In genomic region chr1:8742022-8742924, GRCh38 we compare ENCODE assay signal across 24 cellular contexts.
A peak's percentile ranks its signal among the peaks of the same experiment; 100 is the strongest.
DNase-seq lines count a peak whose midpoint lies in the region; ATAC-seq, FAIRE-seq and TF ChIP-seq lines count a peak whose summit lies in the region.
"Had no signal": no experiment of that assay in that cellular context is flagged by ENCODE, and none has a peak within 500 bp of the region (broad histone marks: within the 10 kb centered on the region; RNA-seq: fewer than 3 reads in every experiment).

No MANE protein-coding gene starts in this region.

- H3K79me2 ChIP-seq in GM12878 (ENCODE audit: control insufficient read depth, insufficient read depth, low read length) (no peaks in the 10 kb centered on the region; the same call in none of the 2 replicates), mesendoderm (ENCODE audit: control insufficient read depth, insufficient read depth, low read length) (peaks cover 2% of the 10 kb centered on the region)

- peak; percentile 34; the same call in 2 of the 3 replicates for ATAC-seq in GM12878
- ATAC-seq in effector memory CD8-positive, alpha-beta T cell (replicated peaks), result no peak
- no peak for ATAC-seq in HG03565 (IDR thresholded peaks at IDR 0.05; ENCODE audit: unreplicated experiment)
- ATAC-seq: left ventricle myocardium superior had no signal

- H3K9me3 ChIP-seq in GM12878 (replicated peaks; ENCODE audit: control insufficient read depth, insufficient read depth, low read length), result peaks cover 7% of the 10 kb centered on the region
- H3K9me3 ChIP-seq: thyroid gland had no signal

- CTCF ChIA-PET in activated naive CD4-positive, alpha-beta T cell treated with anti-CD3 and anti-CD28 coated beads for 36 hours (lab: Charles Lee), result interaction anchor here (2.0 kb wide), 1 partner anchor 16 kb away, joined by 9 read pairs; no protein-coding TSS in a partner anchor
- CTCF ChIA-PET in GM12878 (lab: Yijun Ruan, JAX), result interaction anchor here (2.8 kb wide), 1 partner anchor 107 kb away, joined by 7 read pairs; no protein-coding TSS in a partner anchor

- TF ChIP-seq POLR2A in GM12878 (IDR thresholded peaks at IDR 0.05; ENCODE audit: low read depth, low read length), result no peak

- TF ChIP-seq RAD21 in GM12878 (IDR thresholded peaks at IDR 0.05; ENCODE audit: insufficient read depth, low read depth, low read length), result no peak

- no peak for TF ChIP-seq CTCF in GM12878 (IDR thresholded peaks at IDR 0.05 in 2 of 3, conservative IDR thresholded peaks at IDR 0.05 in 1 of 3; ENCODE audit: control insufficient read depth in 2 of 3, extremely low read depth in 1 of 3, insufficient read depth in 1 of 3, low read depth in 3 of 3, low read length in 3 of 3)

- no peak overlapping the region for H2BK5ac ChIP-seq in mesendoderm (ENCODE audit: low read length)

- H3K27me3 ChIP-seq in GM12878 (replicated peaks in 1 of 2; ENCODE audit: control insufficient read depth in 2 of 2, insufficient read depth in 2 of 2, low read length in 1 of 2) (no peaks in the 10 kb centered on the region), mesendoderm (ENCODE audit: insufficient read depth, low read length, poor library complexity) (no peaks in the 10 kb centered on the region)
- H3K27me3 ChIP-seq: thyroid gland had no signal

- H3K4me1 ChIP-seq in GM12878 (ENCODE audit: control insufficient read depth, insufficient read depth, low read length) (peaks cover 11% of the 10 kb centered on the region), mesendoderm (ENCODE audit: control insufficient read depth, low read depth, low read length) (no peaks in the 10 kb centered on the region)

- no peak overlapping the region for H4K5ac ChIP-seq in mesendoderm (ENCODE audit: low read length)

- DNase-seq in activated naive CD4-positive, alpha-beta T cell treated with anti-CD3 and anti-CD28 coated beads for 36 hours, result no peak
- DNase-seq in GM12878 (ENCODE audit: low read depth, low spot score), result no peak
- no peak for DNase-seq in mesendoderm
- DNase-seq in activated CD4-positive, alpha-beta T cell treated with anti-CD3 and anti-CD28 coated beads, Interleukin-2, amount 50 U/mL, for 48 hours, result no peak
- DNase-seq in effector memory CD8-positive, alpha-beta T cell, result no peak
- no peak for DNase-seq in NOMO-1 treated with DMSO at 0.1 percent for 48 hours (lab: John Stamatoyannopoulos, UW; ENCODE audit: unreplicated experiment)
- DNase-seq: activated CD4-positive, alpha-beta T cell treated with anti-CD3 and anti-CD28 coated beads for 48 hours; activated naive CD8-positive, alpha-beta T cell treated with anti-CD3 and anti-CD28 coated beads for 36 hours; C1 segment of cervical spinal cord; DMS 273 treated with DMSO at 0.1 percent for 48 hours; foreskin fibroblast; H7; immature natural killer cell; Karpas-422; left ventricle myocardium superior; NCI-H1092; NCI-H1930; NCI-H446; stimulated activated CD4-positive, alpha-beta T cell treated with anti-CD3 and anti-CD28 coated beads, Interleukin-4, amount 100 ng/mL, for 24 hours; stimulated activated naive CD4-positive, alpha-beta T cell treated with Interleukin-2 at 50 U/mL for 16 hours; thyroid gland had no signal

- H3K27ac ChIP-seq in GM12878 (ENCODE audit: control insufficient read depth, insufficient read depth), result no peak overlapping the region
- H3K27ac ChIP-seq in mesendoderm (ENCODE audit: low read depth, low read length), result no peak overlapping the region
- H3K27ac ChIP-seq: thyroid gland had no signal

- 81% methylated on average over 6 of the region's 6 CpGs for WGBS in GM12878 (ENCODE audit: insufficient coverage, insufficient replicate concordance, low lambda C conversion rate, missing lambda C conversion rate)
- no CpG with 5 or more reads among the region's 6 CpGs for WGBS in mesendoderm (ENCODE audit: extremely low coverage, insufficient coverage, low lambda C conversion rate)

- no peak overlapping the region for H4K8ac ChIP-seq in mesendoderm (ENCODE audit: low read depth, low read length)

- BruUV-seq in GM12878 (replicated peaks; lab: Mats Ljungman, UMichigan), result no TSS peak

- RAD21 ChIA-PET in GM12878 (lab: Charles Lee; ENCODE audit: unreplicated experiment), result no interaction called here

- H2BK15ac ChIP-seq in mesendoderm (replicated peaks; ENCODE audit: low read depth), result no peak overlapping the region

- TF ChIP-seq EP300 in GM12878 (IDR thresholded peaks at IDR 0.05; ENCODE audit: borderline replicate concordance in 1 of 2, control insufficient read depth in 1 of 2, low read depth in 2 of 2, low read length in 2 of 2), result no peak

- H3K4me1 Mint-ChIP-seq in activated naive CD4-positive, alpha-beta T cell treated with anti-CD3 and anti-CD28 coated beads, Interleukin-2, amount 50 U/mL, for 24 hours, result peaks cover 11% of the 10 kb centered on the region
- peaks cover 20% of the 10 kb centered on the region for H3K4me1 Mint-ChIP-seq in activated naive CD4-positive, alpha-beta T cell treated with anti-CD3 and anti-CD28 coated beads for 36 hours (ENCODE audit: low read depth)
- peaks cover 1 to 15% of the 10 kb centered on the region in 2 donors for H3K4me1 Mint-ChIP-seq in effector memory CD8-positive, alpha-beta T cell (ENCODE audit: low read depth in 2 of 2)

- peak overlapping the region; percentile 12 for H3K18ac ChIP-seq in mesendoderm (ENCODE audit: low read length)

- H3K36me3 Mint-ChIP-seq in activated naive CD4-positive, alpha-beta T cell treated with anti-CD3 and anti-CD28 coated beads, Interleukin-2, amount 50 U/mL, for 24 hours, result peaks cover 11% of the 10 kb centered on the region
- peaks cover 10% of the 10 kb centered on the region for H3K36me3 Mint-ChIP-seq in activated naive CD4-positive, alpha-beta T cell treated with anti-CD3 and anti-CD28 coated beads for 36 hours (ENCODE audit: low read depth)
- H3K36me3 Mint-ChIP-seq in effector memory CD8-positive, alpha-beta T cell (ENCODE audit: insufficient read depth), result no peaks in the 10 kb centered on the region

- H3K23ac ChIP-seq in mesendoderm (ENCODE audit: low read length), result no peak overlapping the region

- H3K56ac ChIP-seq in mesendoderm (ENCODE audit: low read length), result no peak overlapping the region

- POLR2A ChIA-PET in GM12878 (lab: Charles Lee), result interaction anchor here (0.6 to 0.7 kb wide), 4 partner anchors 8 to 73 kb away, joined by 3 to 8 read pairs (median 4); no protein-coding TSS in a partner anchor

- peaks cover 6% of the 10 kb centered on the region for H3K9me3 Mint-ChIP-seq in activated naive CD4-positive, alpha-beta T cell treated with anti-CD3 and anti-CD28 coated beads, Interleukin-2, amount 50 U/mL, for 24 hours
- H3K9me3 Mint-ChIP-seq in activated naive CD4-positive, alpha-beta T cell treated with anti-CD3 and anti-CD28 coated beads for 36 hours, result peaks cover 16% of the 10 kb centered on the region
- peaks cover 0 to 2% of the 10 kb centered on the region in 2 donors for H3K9me3 Mint-ChIP-seq in effector memory CD8-positive, alpha-beta T cell

- no peak overlapping the region for H2AFZ ChIP-seq in GM12878 (ENCODE audit: control insufficient read depth, low read depth, low read length)

- H3K9ac ChIP-seq in GM12878 (ENCODE audit: control insufficient read depth, insufficient read depth, low read length), result no peak overlapping the region
- H3K9ac ChIP-seq in mesendoderm (ENCODE audit: low read length), result no peak overlapping the region

- H3K27me3 Mint-ChIP-seq in activated naive CD4-positive, alpha-beta T cell treated with anti-CD3 and anti-CD28 coated beads, Interleukin-2, amount 50 U/mL, for 24 hours, result no peaks in the 10 kb centered on the region
- H3K27me3 Mint-ChIP-seq in activated naive CD4-positive, alpha-beta T cell treated with anti-CD3 and anti-CD28 coated beads for 36 hours (ENCODE audit: low read depth), result no peaks in the 10 kb centered on the region
- no peaks in the 10 kb centered on the region for H3K27me3 Mint-ChIP-seq in effector memory CD8-positive, alpha-beta T cell
- H3K27me3 Mint-ChIP-seq: activated naive CD8-positive, alpha-beta T cell treated with anti-CD3 and anti-CD28 coated beads for 36 hours had no signal

- H3K4me3 ChIP-seq in GM12878, result no peak overlapping the region
- no peak overlapping the region for H3K4me3 ChIP-seq in mesendoderm (ENCODE audit: low read length)
- H3K4me3 ChIP-seq: thyroid gland had no signal

- H3K4me2 ChIP-seq in GM12878 (ENCODE audit: control insufficient read depth, insufficient read depth) (no peak overlapping the region), mesendoderm (ENCODE audit: low read length) (no peak overlapping the region)

- SMC1A ChIA-PET in GM12878 (lab: Charles Lee; ENCODE audit: uncharacterized antibody, unreplicated experiment), result interaction anchor here (1.3 to 2.9 kb wide), 5 partner anchors 13 to 68 kb away, joined by 3 to 20 read pairs (median 4); no protein-coding TSS in a partner anchor

- no peak overlapping the region for H2BK120ac ChIP-seq in mesendoderm (ENCODE audit: low read depth, low read length)

- H3K27ac Mint-ChIP-seq in activated naive CD4-positive, alpha-beta T cell treated with anti-CD3 and anti-CD28 coated beads, Interleukin-2, amount 50 U/mL, for 24 hours, result peak overlapping the region; percentile 17
- no peak overlapping the region for H3K27ac Mint-ChIP-seq in activated naive CD4-positive, alpha-beta T cell treated with anti-CD3 and anti-CD28 coated beads for 36 hours
- no peak overlapping the region for H3K27ac Mint-ChIP-seq in effector memory CD8-positive, alpha-beta T cell
- H3K27ac Mint-ChIP-seq: activated naive CD8-positive, alpha-beta T cell treated with anti-CD3 and anti-CD28 coated beads for 36 hours; immature natural killer cell had no signal

- H4K20me1 ChIP-seq in GM12878 (ENCODE audit: control insufficient read depth, insufficient read depth), result no peaks in the 10 kb centered on the region

- peaks cover 11% of the 10 kb centered on the region for H3K79me1 ChIP-seq in mesendoderm (ENCODE audit: low read length)

- intact Hi-C loops in activated naive CD4-positive, alpha-beta T cell treated with anti-CD3 and anti-CD28 coated beads for 36 hours (cut with micrococcal nuclease), result no loop called here
- intact Hi-C loops in GM12878 (cut with micrococcal nuclease; ENCODE audit: unreplicated experiment), result no loop called here

- in situ Hi-C loops in GM12878 (cut with MboI), result no loop called here

- peak; percentile 31 for FAIRE-seq in GM12878 (lab: Jason Lieb, UNC)
- FAIRE-seq: GM18507 had no signal

- no peak overlapping the region for H2AK5ac ChIP-seq in mesendoderm (ENCODE audit: low read length)

- no peak overlapping the region for H3K4ac ChIP-seq in mesendoderm (ENCODE audit: low read depth, low read length)

- no peak overlapping the region for H3K4me3 Mint-ChIP-seq in activated naive CD4-positive, alpha-beta T cell treated with anti-CD3 and anti-CD28 coated beads, Interleukin-2, amount 50 U/mL, for 24 hours
- no peak overlapping the region for H3K4me3 Mint-ChIP-seq in activated naive CD4-positive, alpha-beta T cell treated with anti-CD3 and anti-CD28 coated beads for 36 hours
- no peak overlapping the region for H3K4me3 Mint-ChIP-seq in effector memory CD8-positive, alpha-beta T cell
- H3K4me3 Mint-ChIP-seq: activated naive CD8-positive, alpha-beta T cell treated with anti-CD3 and anti-CD28 coated beads for 36 hours; immature natural killer cell had no signal

- H3K36me3 ChIP-seq in GM12878 (ENCODE audit: control insufficient read depth in 2 of 2, insufficient read depth in 2 of 2, low read length in 1 of 2), result no peaks in the 10 kb centered on the region; a peak in 1 of 4 replicates
- no peaks in the 10 kb centered on the region for H3K36me3 ChIP-seq in mesendoderm (ENCODE audit: control insufficient read depth, insufficient read depth, low read length)
- H3K36me3 ChIP-seq: thyroid gland had no signal
